Comparison of ENCODE assay signal across 7 cellular contexts in the genomic region with DNA sequence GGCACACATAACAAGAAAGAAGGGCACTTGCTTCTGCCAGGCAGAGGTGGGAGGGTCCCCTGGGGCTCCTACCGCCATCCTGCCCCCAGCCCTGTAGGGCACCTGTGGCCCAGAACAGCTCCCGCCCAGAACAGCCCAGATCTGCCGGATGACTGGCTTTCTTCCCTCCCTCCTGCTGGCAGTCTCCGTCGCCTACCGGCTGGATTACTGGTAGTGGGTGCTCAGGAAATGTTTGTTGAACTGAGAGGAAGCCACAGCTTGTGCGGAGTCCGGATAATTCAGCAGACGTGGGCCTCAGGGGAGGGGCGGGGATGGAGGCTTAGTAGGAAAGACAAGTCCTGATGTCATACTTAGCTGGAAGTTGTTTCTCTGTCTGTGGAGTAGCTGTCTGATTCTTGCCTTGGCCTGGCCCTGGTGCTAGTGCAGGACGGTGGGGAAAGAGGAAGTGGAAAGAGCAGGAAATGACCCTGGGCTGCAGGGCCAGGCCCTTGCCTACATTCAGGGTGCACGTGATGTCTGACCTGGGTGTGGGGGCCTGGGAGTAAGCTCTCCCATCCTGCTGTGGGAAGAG. TPM values are rescaled to one million over a fixed set of nuclear protein-coding genes. Genes with fewer than 3 reads are reported as not detected.
A peak's percentile ranks its signal among the peaks of the same experiment; 100 is the strongest.
DNase-seq lines count a peak whose midpoint lies in the region; ATAC-seq and TF ChIP-seq lines count a peak whose summit lies in the region.
"Had no signal": no experiment of that assay in that cellular context is flagged by ENCODE, and none has a peak within 500 bp of the region (broad histone marks: within the 10 kb centered on the region; RNA-seq: fewer than 3 reads in every experiment).

No MANE protein-coding gene starts in this region.

- intact Hi-C loops in CD4-positive, alpha-beta T cell (cut with DNase I, micrococcal nuclease) = loop anchor here in 1 of 2 experiments (1.0 to 10.0 kb wide), 3 partner anchors 10 to 549 kb away; a partner anchor contains a TSS
- intact Hi-C loops in Right ventricle myocardium inferior (cut with DNase I) = loop anchor here (10.0 kb wide), 1 partner anchor 229 kb away; a partner anchor contains a TSS

- no peaks in the 10 kb centered on the region for H3K36me3 Mint-ChIP-seq in CD4-positive, alpha-beta T cell (ENCODE audit: low read depth)
- no peaks in the 10 kb centered on the region for H3K36me3 Mint-ChIP-seq in neural progenitor cell

- H3K36me3 ChIP-seq in neural progenitor cell = no peaks in the 10 kb centered on the region

- no peaks in the 10 kb centered on the region for H3K27me3 ChIP-seq in CD4-positive, alpha-beta T cell (ENCODE audit: control insufficient read depth, insufficient read depth, low read length)
- H3K27me3 ChIP-seq in neural progenitor cell = peaks cover 18% of the 10 kb centered on the region

- no peak overlapping the region for H3K9ac ChIP-seq in neural progenitor cell

- H3K9me3 Mint-ChIP-seq in CD4-positive, alpha-beta T cell = no peaks in the 10 kb centered on the region
- H3K9me3 Mint-ChIP-seq in stimulated activated naive CD8-positive, alpha-beta T cell treated with anti-CD3 and anti-CD28 coated beads, Interleukin-15, amount 100 ng/mL, for 72 hours = no peaks in the 10 kb centered on the region
- no peaks in the 10 kb centered on the region for H3K9me3 Mint-ChIP-seq in neural progenitor cell

- H4K20me1 ChIP-seq in neural progenitor cell (ENCODE audit: low read depth) = no peaks in the 10 kb centered on the region

- no peak for TF ChIP-seq CTCF in CD4-positive, alpha-beta T cell (IDR thresholded peaks at IDR 0.05)
- TF ChIP-seq CTCF in neural progenitor cell (IDR thresholded peaks at IDR 0.05) = no peak

- POLR2A ChIA-PET in CD4-positive, alpha-beta T cell (lab: Charles Lee) = interaction anchor here (0.9 to 1.8 kb wide), 4 partner anchors 9 to 27 kb away, joined by 3 to 13 read pairs (median 6); a partner anchor contains a TSS

- no peaks in the 10 kb centered on the region for H3K79me2 ChIP-seq in neural progenitor cell (ENCODE audit: low read depth)

- ATAC-seq in CD4-positive, alpha-beta T cell (ENCODE audit: poor library complexity) = peak; percentile 75
- peak; percentile 38 for ATAC-seq in Right ventricle myocardium inferior
- peak; percentile 14 for ATAC-seq in stimulated activated naive CD8-positive, alpha-beta T cell treated with anti-CD3 and anti-CD28 coated beads, Interleukin-15, amount 100 ng/mL, for 72 hours

- H3K27me3 Mint-ChIP-seq in CD4-positive, alpha-beta T cell = no peaks in the 10 kb centered on the region
- no peaks in the 10 kb centered on the region for H3K27me3 Mint-ChIP-seq in stimulated activated naive CD8-positive, alpha-beta T cell treated with anti-CD3 and anti-CD28 coated beads, Interleukin-15, amount 100 ng/mL, for 72 hours
- H3K27me3 Mint-ChIP-seq in neural progenitor cell (ENCODE audit: insufficient read depth, low read depth) = peaks cover 3% of the 10 kb centered on the region

- CTCF ChIA-PET in CD4-positive, alpha-beta T cell (lab: Charles Lee) = interaction anchor here (0.6 to 1.7 kb wide), 5 partner anchors 10 to 859 kb away, joined by 3 to 5 read pairs (median 4); a partner anchor contains a TSS

- H2AFZ ChIP-seq in neural progenitor cell (replicated peaks) = no peak overlapping the region

- H3K4me1 Mint-ChIP-seq in CD4-positive, alpha-beta T cell (ENCODE audit: low read depth) = peaks cover 22% of the 10 kb centered on the region
- H3K4me1 Mint-ChIP-seq in stimulated activated naive CD8-positive, alpha-beta T cell treated with anti-CD3 and anti-CD28 coated beads, Interleukin-15, amount 100 ng/mL, for 72 hours = peaks cover 35% of the 10 kb centered on the region
- H3K4me1 Mint-ChIP-seq in neural progenitor cell = peaks cover 35% of the 10 kb centered on the region

- peak in 3 of 10 experiments; percentile 35 to 57 (median 41) for DNase-seq in CD4-positive, alpha-beta T cell
- DNase-seq in SIG-M5 (lab: John Stamatoyannopoulos, UW) = peak; percentile 10
- DNase-seq in Right ventricle myocardium inferior (ENCODE audit: missing footprints) = peak; percentile 91
- DNase-seq in stimulated activated naive CD8-positive, alpha-beta T cell treated with anti-CD3 and anti-CD28 coated beads, Interleukin-15, amount 100 ng/mL, for 72 hours = no peak
- DNase-seq in HUDEP-2 (lab: John Stamatoyannopoulos, UW; ENCODE audit: unreplicated experiment in 76 of 76) = no peak
- no peak for DNase-seq in neural progenitor cell (ENCODE audit: low spot score)

- H3F3A ChIP-seq in neural progenitor cell (ENCODE audit: low read depth) = no peaks in the 10 kb centered on the region

- no peak overlapping the region for H3K4me2 ChIP-seq in neural progenitor cell

- no peak overlapping the region for H3K4me3 ChIP-seq in neural progenitor cell

- H3K9me3 ChIP-seq in CD4-positive, alpha-beta T cell (ENCODE audit: control insufficient read depth, low read length) = no peaks in the 10 kb centered on the region
- no peaks in the 10 kb centered on the region for H3K9me3 ChIP-seq in neural progenitor cell (ENCODE audit: low read depth)

- H3K27ac Mint-ChIP-seq in CD4-positive, alpha-beta T cell = peak overlapping the region; percentile 70
- peak overlapping the region; percentile 38 to 55 for H3K27ac Mint-ChIP-seq in stimulated activated naive CD8-positive, alpha-beta T cell treated with anti-CD3 and anti-CD28 coated beads, Interleukin-15, amount 100 ng/mL, for 72 hours
- no peak overlapping the region for H3K27ac Mint-ChIP-seq in neural progenitor cell

- no peak overlapping the region for H3K27ac ChIP-seq in CD4-positive, alpha-beta T cell (ENCODE audit: low read depth, low read length)
- no peak overlapping the region for H3K27ac ChIP-seq in neural progenitor cell

- H3K4me3 Mint-ChIP-seq in CD4-positive, alpha-beta T cell = peak overlapping the region; percentile 18
- peak overlapping the region; percentile 49 to 52 for H3K4me3 Mint-ChIP-seq in stimulated activated naive CD8-positive, alpha-beta T cell treated with anti-CD3 and anti-CD28 coated beads, Interleukin-15, amount 100 ng/mL, for 72 hours
- H3K4me3 Mint-ChIP-seq in neural progenitor cell = no peak overlapping the region

- H3K4me1 ChIP-seq in neural progenitor cell = no peaks in the 10 kb centered on the region

RNA-seq across cellular contexts. Expression of a gene that starts 6.7 kb away (rescaled TPM):
- 1 to 10 TPM; 1.0 to 1.5 TPM for total RNA-seq in CD4-positive, alpha-beta T cell
- 162 TPM for total RNA-seq in Right ventricle myocardium inferior
- 0.25 TPM in 1 of 2 replicates, not detected in the other for total RNA-seq in neural progenitor cell (ENCODE audit: low replicate concordance)

RNA-seq across cellular contexts. Expression of a gene that starts 10.5 kb away (rescaled TPM):
- 1 to 10 TPM; 6.8 to 7.0 TPM for total RNA-seq in CD4-positive, alpha-beta T cell
- total RNA-seq in Right ventricle myocardium inferior (55.6 TPM), neural progenitor cell (ENCODE audit: low replicate concordance) (11.5 and 18.2 TPM in 2 replicates)

RNA-seq across cellular contexts. Expression of a gene that starts 16.8 kb away (rescaled TPM):
- not detected for total RNA-seq in CD4-positive, alpha-beta T cell
- total RNA-seq in Right ventricle myocardium inferior (not detected), neural progenitor cell (ENCODE audit: low replicate concordance) (not detected in 2 replicates)
- total RNA-seq: glomerular endothelial cell had no signal

RNA-seq across cellular contexts. Expression of a gene that starts 24.0 kb away (rescaled TPM):
- under 1 TPM; 0.03 to 0.06 TPM for total RNA-seq in CD4-positive, alpha-beta T cell
- total RNA-seq in Right ventricle myocardium inferior (3.9 TPM), neural progenitor cell (ENCODE audit: low replicate concordance) (0.06 TPM in 1 of 2 replicates, not detected in the other)

RNA-seq across cellular contexts. Expression of a gene that starts 26.3 kb away (rescaled TPM):
- 100 to 1,000 TPM; 206 to 222 TPM for total RNA-seq in CD4-positive, alpha-beta T cell
- total RNA-seq in Right ventricle myocardium inferior (8.2 TPM), neural progenitor cell (ENCODE audit: low replicate concordance) (0.56 and 2.1 TPM in 2 replicates)

Comparison
In these comparisons a context has a peak if more than half of its experiments do, and no peak if none do; other contexts are left out.
1. ATAC-seq: peak in every context shown above with its lines; median percentile 75 in CD4-positive, alpha-beta T cell; 38 in Right ventricle myocardium inferior; 14 in stimulated activated naive CD8-positive, alpha-beta T cell treated with anti-CD3 and anti-CD28 coated beads, Interleukin-15, amount 100 ng/mL, for 72 hours.
2. DNase-seq: peak in SIG-M5 (single experiment) and Right ventricle myocardium inferior (single experiment); none in stimulated activated naive CD8-positive, alpha-beta T cell treated with anti-CD3 and anti-CD28 coated beads, Interleukin-15, amount 100 ng/mL, for 72 hours (0 of 2), HUDEP-2 (0 of 76) and neural progenitor cell (single experiment).
3. RNA of a gene that starts 6.7 kb away (total RNA-seq): 162 TPM in Right ventricle myocardium inferior (single experiment); 1.0 to 1.5 TPM in CD4-positive, alpha-beta T cell and 0.25 TPM in neural progenitor cell; every median in the first group is over 10 times any median in the second.